In genomic region chr14:91354979-91355685, GRCh38 we compare ENCODE assay signal across 8 cellular contexts.
A peak's percentile ranks its signal among the peaks of the same experiment; 100 is the strongest.
DNase-seq lines count a peak whose midpoint lies in the region; ATAC-seq and TF ChIP-seq lines count a peak whose summit lies in the region.

No MANE protein-coding gene starts in this region.

- H3K4me3 Mint-ChIP-seq in activated naive CD8-positive, alpha-beta T cell, result peak overlapping the region; percentile 76
- no peak overlapping the region for H3K4me3 Mint-ChIP-seq in neural crest cell

- DNase-seq in DMS 273 (lab: John Stamatoyannopoulos, UW; ENCODE audit: unreplicated experiment), result peak; percentile 29
- DNase-seq in DMS 273 treated with DMSO at 0.1 percent for 48 hours (lab: John Stamatoyannopoulos, UW), result no peak
- peak; percentile 93 for DNase-seq in NCI-H345 treated with DMSO at 0.1 percent for 48 hours (lab: John Stamatoyannopoulos, UW; ENCODE audit: unreplicated experiment)
- DNase-seq in neural crest cell (ENCODE audit: low read depth, low spot score), result peak; percentile 40
- DNase-seq in CD1c-positive myeloid dendritic cell (ENCODE audit: extremely low spot score), result no peak
- DNase-seq in GM19240 (ENCODE audit: insufficient read length, low spot score), result no peak

- peaks cover 90% of the 10 kb centered on the region for H3K4me1 Mint-ChIP-seq in activated naive CD8-positive, alpha-beta T cell (ENCODE audit: low read depth)
- H3K4me1 Mint-ChIP-seq in neural crest cell, result peaks cover 65% of the 10 kb centered on the region

- ATAC-seq in HG03139 (IDR thresholded peaks at IDR 0.05; ENCODE audit: unreplicated experiment), result no peak

- H3K36me3 Mint-ChIP-seq in activated naive CD8-positive, alpha-beta T cell, result peaks cover 2% of the 10 kb centered on the region
- no peaks in the 10 kb centered on the region for H3K36me3 Mint-ChIP-seq in neural crest cell (ENCODE audit: low read depth)

- H3K27ac Mint-ChIP-seq in activated naive CD8-positive, alpha-beta T cell, result peak overlapping the region; percentile 88
- peak overlapping the region; percentile 20 for H3K27ac Mint-ChIP-seq in neural crest cell (ENCODE audit: unreplicated experiment)

- peak; percentile 56 for TF ChIP-seq CTCF in neural crest cell (conservative IDR thresholded peaks at IDR 0.05)

- H3K9me3 Mint-ChIP-seq in activated naive CD8-positive, alpha-beta T cell (ENCODE audit: low read depth), result no peaks in the 10 kb centered on the region
- H3K9me3 Mint-ChIP-seq in neural crest cell, result no peaks in the 10 kb centered on the region

- H3K27me3 Mint-ChIP-seq in activated naive CD8-positive, alpha-beta T cell, result no peaks in the 10 kb centered on the region
- H3K27me3 Mint-ChIP-seq in neural crest cell (ENCODE audit: low read depth), result no peaks in the 10 kb centered on the region

Comparison
In these comparisons a context has a peak if more than half of its experiments do, and no peak if none do; other contexts are left out.
1. DNase-seq: peak in DMS 273 (single experiment), NCI-H345 treated with DMSO at 0.1 percent for 48 hours (single experiment) and neural crest cell (single experiment); none in DMS 273 treated with DMSO at 0.1 percent for 48 hours (single experiment), CD1c-positive myeloid dendritic cell (single experiment) and GM19240 (single experiment).